Comparison of ENCODE assay signal across 10 cellular contexts in the genomic region with DNA sequence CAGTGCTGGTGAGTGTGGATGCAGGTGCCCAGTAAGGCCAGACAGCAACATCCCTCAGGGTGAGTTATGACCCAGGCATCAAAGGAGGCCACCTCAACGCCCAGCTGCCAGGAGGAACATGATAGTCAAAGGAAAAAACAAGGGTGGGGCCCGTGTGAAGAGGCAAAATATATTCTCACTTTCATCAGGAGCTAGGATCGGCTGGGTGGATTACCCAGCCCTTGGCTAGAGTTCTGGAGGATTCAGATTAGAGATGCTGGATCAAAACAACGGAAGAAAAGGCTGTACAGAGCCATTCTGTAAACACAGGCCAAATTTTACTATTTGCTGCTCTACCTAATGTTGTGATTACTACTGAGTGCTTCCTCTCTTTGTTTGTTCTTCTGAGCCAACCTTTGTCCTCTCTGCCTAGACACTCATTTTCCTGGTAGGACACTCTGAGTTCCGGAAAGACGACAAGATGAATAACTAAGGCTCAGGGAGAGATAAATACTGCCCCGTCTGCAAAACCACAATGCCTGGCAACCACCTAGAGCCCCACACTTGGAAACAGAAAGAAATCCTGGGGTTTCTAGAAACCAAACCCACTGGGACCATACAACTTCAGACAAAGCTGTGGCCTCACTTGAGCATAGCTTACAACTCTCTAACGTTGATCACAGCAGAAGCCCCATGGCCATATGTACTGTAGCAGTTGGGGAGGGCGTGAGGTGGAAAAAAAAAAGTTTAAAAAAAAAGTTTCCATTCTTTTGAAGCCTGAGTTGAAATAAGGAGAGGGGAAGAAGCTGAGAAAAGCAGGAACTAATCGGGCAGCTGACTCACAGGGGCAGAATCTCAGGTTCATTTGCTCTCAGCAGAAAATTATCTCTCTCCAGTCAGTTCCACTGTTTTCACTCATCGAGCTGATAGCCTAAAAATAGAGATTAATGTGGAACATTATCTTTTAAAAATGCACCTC. TPM values are rescaled to one million over a fixed set of nuclear protein-coding genes. Genes with fewer than 3 reads are reported as not detected.
DNase-seq lines count a peak whose midpoint lies in the region; ATAC-seq, FAIRE-seq and TF ChIP-seq lines count a peak whose summit lies in the region.
"Had no signal": no experiment of that assay in that cellular context is flagged by ENCODE, and none has a peak within 500 bp of the region (broad histone marks: within the 10 kb centered on the region; RNA-seq: fewer than 3 reads in every experiment).

No MANE protein-coding gene starts in this region.

- no peaks in the 10 kb centered on the region for H3K9me1 ChIP-seq in keratinocyte (ENCODE audit: control insufficient read depth, extremely low read depth, insufficient read depth, low read length)

- no peaks in the 10 kb centered on the region for H3K9me3 ChIP-seq in keratinocyte (ENCODE audit: control insufficient read depth, low read depth, low read length)
- H3K9me3 ChIP-seq: upper lobe of left lung had no signal

- FAIRE-seq in keratinocyte (lab: Jason Lieb, UNC): peak; percentile 29
- FAIRE-seq: colon had no signal

- no peak overlapping the region for H3K9ac ChIP-seq in keratinocyte (ENCODE audit: control insufficient read depth, extremely low read depth, insufficient read depth, low read length)

- no peaks in the 10 kb centered on the region for H3K27me3 ChIP-seq in keratinocyte (ENCODE audit: control insufficient read depth, extremely low read depth, insufficient read depth, low read length)
- H3K27me3 ChIP-seq: upper lobe of left lung had no signal

- no peaks in the 10 kb centered on the region for H3K36me3 ChIP-seq in keratinocyte (ENCODE audit: control insufficient read depth in 2 of 2, extremely low read depth in 1 of 2, insufficient read depth in 2 of 2, low read length in 2 of 2)
- H3K36me3 ChIP-seq: upper lobe of left lung had no signal

- no peak for ATAC-seq in GM18517 (IDR thresholded peaks at IDR 0.05; ENCODE audit: unreplicated experiment)

- H3K27ac Mint-ChIP-seq in type B pancreatic cell: peak overlapping the region; percentile 77

- H3K4me3 Mint-ChIP-seq in type B pancreatic cell: peak overlapping the region; percentile 46

- H3K4me1 ChIP-seq in keratinocyte (ENCODE audit: control insufficient read depth, extremely low read depth, insufficient read depth, low read length): peaks cover 28% of the 10 kb centered on the region

- H3K36me3 Mint-ChIP-seq in type B pancreatic cell: no peaks in the 10 kb centered on the region

- H3K27me3 Mint-ChIP-seq in type B pancreatic cell: no peaks in the 10 kb centered on the region

- no peaks in the 10 kb centered on the region for H3K79me2 ChIP-seq in keratinocyte (ENCODE audit: control insufficient read depth, insufficient read depth, low read length)

- H3K9me3 Mint-ChIP-seq in type B pancreatic cell: no peaks in the 10 kb centered on the region

- no peak overlapping the region for H3K4me3 ChIP-seq in keratinocyte (ENCODE audit: control insufficient read depth in 2 of 3, extremely low read depth in 1 of 3, insufficient read depth in 2 of 3, low read depth in 1 of 3, low read length in 3 of 3)
- H3K4me3 ChIP-seq: upper lobe of left lung had no signal

- no peaks in the 10 kb centered on the region for H4K20me1 ChIP-seq in keratinocyte (ENCODE audit: control insufficient read depth, extremely low read depth, insufficient read depth, low read length)

- peaks cover 39% of the 10 kb centered on the region for H3K4me1 Mint-ChIP-seq in type B pancreatic cell (ENCODE audit: unreplicated experiment)

- dilution Hi-C loops in keratinocyte (cut with MboI; ENCODE audit: extremely low pct_ligation_motif_present, low sequenced_read_pairs): no loop called here

- peak overlapping the region; percentile 17 for H3K4me2 ChIP-seq in keratinocyte (ENCODE audit: control insufficient read depth, extremely low read depth, insufficient read depth, low read depth, low read length)

- peak overlapping the region; percentile 86 for H2AFZ ChIP-seq in keratinocyte (ENCODE audit: control insufficient read depth, low read length)

- TF ChIP-seq CTCF in keratinocyte (optimal IDR thresholded peaks at IDR 0.05 in 1 of 3, IDR thresholded peaks at IDR 0.05 in 1 of 3, conservative IDR thresholded peaks at IDR 0.05 in 1 of 3; ENCODE audit: extremely low read depth in 1 of 3, insufficient read depth in 2 of 3, low read length in 3 of 3) (no peak), type B pancreatic cell (conservative IDR thresholded peaks at IDR 0.05) (no peak)

- H3K27ac ChIP-seq in keratinocyte (ENCODE audit: control insufficient read depth, insufficient read depth, low read length): peak overlapping the region; percentile 57

- DNase-seq in stimulated activated CD4-positive, alpha-beta T cell treated with anti-CD3 and anti-CD28 coated beads, Interleukin-4, amount 100 ng/mL, for 24 hours: peak; percentile 13
- DNase-seq in stimulated activated CD4-positive, alpha-beta T cell treated with anti-CD3 and anti-CD28 coated beads, Interleukin-4, amount 100 ng/mL, for 1 hour: no peak
- DNase-seq in M059J (ENCODE audit: low read depth) (peak; percentile 94), keratinocyte (ENCODE audit: low read depth, low spot score) (no peak), type B pancreatic cell (ENCODE audit: extremely low spot score, unreplicated experiment) (no peak), NCI-H1048 (lab: John Stamatoyannopoulos, UW) (no peak)
- DNase-seq in activated T-cell treated with anti-CD3 and anti-CD28 coated beads, Interleukin-2, amount 50 U/mL, for 48 hours: peak; percentile 39 to 42
- DNase-seq: upper lobe of left lung had no signal

RNA-seq across cellular contexts. Expression of a gene that starts 17.8 kb away (rescaled TPM):
- 37.9 and 87.1 TPM in 2 replicates for total RNA-seq in M059J (2014; rRNA removed; shearing (Covaris generic))
- 24.1 to 49.1 TPM (median 31.8 TPM) in 3 replicates for polyA plus RNA-seq in keratinocyte
- polyA plus RNA-seq in keratinocyte (2011; ENCODE audit: low read depth): 38.1 TPM
- polyA plus RNA-seq in keratinocyte (2011; cell fraction: cytosol; rRNA removed): 21.5 and 27.2 TPM in 2 replicates
- polyA plus RNA-seq in keratinocyte (2011; cell fraction: nucleus; rRNA removed): 42.2 and 47.9 TPM in 2 replicates
- 25.9 and 53.6 TPM in 2 replicates for polyA plus RNA-seq in keratinocyte (2012; ENCODE audit: low replicate concordance)
- 3.7 to 11.4 TPM (median 10.4 TPM) in 3 replicates for polyA minus RNA-seq in keratinocyte
- 23.8 TPM for polyA minus RNA-seq in keratinocyte (2011; cell fraction: cytosol; rRNA and poly(A)+ RNA removed)
- 23.4 and 28.2 TPM in 2 replicates for polyA minus RNA-seq in keratinocyte (2011; cell fraction: nucleus; rRNA and poly(A)+ RNA removed)
- total RNA-seq in type B pancreatic cell (ENCODE audit: low replicate concordance): 16.5 and 24.4 TPM in 2 replicates

Comparison
In these comparisons a context has a peak if more than half of its experiments do, and no peak if none do; other contexts are left out.
1. DNase-seq: peak in stimulated activated CD4-positive, alpha-beta T cell treated with anti-CD3 and anti-CD28 coated beads, Interleukin-4, amount 100 ng/mL, for 24 hours (single experiment), M059J (single experiment) and activated T-cell treated with anti-CD3 and anti-CD28 coated beads, Interleukin-2, amount 50 U/mL, for 48 hours (2 of 2); none in stimulated activated CD4-positive, alpha-beta T cell treated with anti-CD3 and anti-CD28 coated beads, Interleukin-4, amount 100 ng/mL, for 1 hour (single experiment), keratinocyte (single experiment), type B pancreatic cell (single experiment) and NCI-H1048 (single experiment).